In genomic region chr9:3441197-3441816, GRCh38 we compare ENCODE assay signal across 8 cellular contexts.
DNase-seq lines count a peak whose midpoint lies in the region; ATAC-seq and TF ChIP-seq lines count a peak whose summit lies in the region.

No MANE protein-coding gene starts in this region.

- in situ Hi-C loops in gastrocnemius medialis (cut with MboI; ENCODE audit: low sequenced_read_pairs in 4 of 4): loop anchor here in 1 of 4 donors (25.0 kb wide), 1 partner anchor 204 kb away; no protein-coding TSS in a partner anchor

- no peak for TF ChIP-seq POLR2A in gastrocnemius medialis (IDR thresholded peaks at IDR 0.05)
- no peak for TF ChIP-seq POLR2A in prostate gland (IDR thresholded peaks at IDR 0.05)

- DNase-seq in CD8-positive, alpha-beta memory T cell: peak; percentile 4 to 55 (median 30)
- peak; percentile 69 for DNase-seq in NCI-H748 (lab: John Stamatoyannopoulos, UW; ENCODE audit: unreplicated experiment)
- DNase-seq in activated T-cell treated with anti-CD3 and anti-CD28 coated beads for 4 hours: peak; percentile 14
- DNase-seq in foreskin keratinocyte: peak; percentile 16 to 46
- DNase-seq in gastrocnemius medialis: peak in 1 of 2 donors; percentile 17
- DNase-seq in prostate gland (ENCODE audit: low spot score): no peak

- no peaks in the 10 kb centered on the region for H3K9me3 Mint-ChIP-seq in CD8-positive, alpha-beta memory T cell

- ATAC-seq in GM19043 (IDR thresholded peaks at IDR 0.05; ENCODE audit: low read depth, unreplicated experiment): peak; percentile 89
- peak; percentile 98 for ATAC-seq in HG03159 (IDR thresholded peaks at IDR 0.05; ENCODE audit: unreplicated experiment)
- ATAC-seq in foreskin keratinocyte: peak; percentile 91
- ATAC-seq in gastrocnemius medialis: peak in 1 of 2 donors; percentile 61

- H3K27ac ChIP-seq in CD8-positive, alpha-beta memory T cell (ENCODE audit: low read depth, low read length): no peak overlapping the region
- H3K27ac ChIP-seq in foreskin keratinocyte: no peak overlapping the region
- no peak overlapping the region for H3K27ac ChIP-seq in gastrocnemius medialis
- no peak overlapping the region for H3K27ac ChIP-seq in prostate gland

- H3K36me3 ChIP-seq in CD8-positive, alpha-beta memory T cell (ENCODE audit: insufficient read depth, low read length): no peaks in the 10 kb centered on the region
- H3K36me3 ChIP-seq in gastrocnemius medialis: no peaks in the 10 kb centered on the region
- no peaks in the 10 kb centered on the region for H3K36me3 ChIP-seq in prostate gland

- no peaks in the 10 kb centered on the region for H3K9me3 ChIP-seq in CD8-positive, alpha-beta memory T cell (ENCODE audit: low read length)
- H3K9me3 ChIP-seq in gastrocnemius medialis: no peaks in the 10 kb centered on the region
- no peaks in the 10 kb centered on the region for H3K9me3 ChIP-seq in prostate gland

- peaks cover 3 to 7% (median 6%) of the 10 kb centered on the region in 3 donors for H3K36me3 Mint-ChIP-seq in CD8-positive, alpha-beta memory T cell

- POLR2A ChIA-PET in CD8-positive, alpha-beta memory T cell (lab: Charles Lee): interaction anchor here (0.8 kb wide), 1 partner anchor 24 kb away, joined by 3 read pairs; no protein-coding TSS in a partner anchor

- CTCF ChIA-PET in CD8-positive, alpha-beta memory T cell (lab: Charles Lee): interaction anchor here (0.7 to 2.0 kb wide), 14 partner anchors 8 to 1583 kb away, joined by 3 to 10 read pairs (median 4); no protein-coding TSS in a partner anchor

- H3K4me1 Mint-ChIP-seq in CD8-positive, alpha-beta memory T cell: peaks cover 5 to 13% (median 5%) of the 10 kb centered on the region in 3 donors

- intact Hi-C loops in gastrocnemius medialis (cut with DNase I; ENCODE audit: low total_unique reads): loop anchor here (2.0 to 5.0 kb wide), 2 partner anchors 94 to 201 kb away; no protein-coding TSS in a partner anchor
- intact Hi-C loops in prostate gland (cut with DNase I): no loop called here

- no peaks in the 10 kb centered on the region for H3K27me3 ChIP-seq in CD8-positive, alpha-beta memory T cell (ENCODE audit: insufficient read depth, low read length, poor library complexity, severe bottlenecking)
- H3K27me3 ChIP-seq in foreskin keratinocyte (no peaks in the 10 kb centered on the region), gastrocnemius medialis (no peaks in the 10 kb centered on the region), prostate gland (replicated peaks; ENCODE audit: insufficient read depth) (no peaks in the 10 kb centered on the region)

- H3K4me1 ChIP-seq in CD8-positive, alpha-beta memory T cell (ENCODE audit: insufficient read depth, low read length): no peaks in the 10 kb centered on the region
- H3K4me1 ChIP-seq in foreskin keratinocyte: no peaks in the 10 kb centered on the region
- H3K4me1 ChIP-seq in gastrocnemius medialis: peaks cover 6 to 9% of the 10 kb centered on the region in 2 donors
- no peaks in the 10 kb centered on the region for H3K4me1 ChIP-seq in prostate gland (replicated peaks)

- no peak overlapping the region for H3K4me3 Mint-ChIP-seq in CD8-positive, alpha-beta memory T cell

- no peak overlapping the region for H3K27ac Mint-ChIP-seq in CD8-positive, alpha-beta memory T cell

- TF ChIP-seq CTCF in foreskin keratinocyte (conservative IDR thresholded peaks at IDR 0.05) (peak; percentile 75), gastrocnemius medialis (IDR thresholded peaks at IDR 0.05 in 4 of 5, conservative IDR thresholded peaks at IDR 0.05 in 1 of 5) (peak in 4 of 5 experiments; percentile 15 to 45 (median 38)), prostate gland (IDR thresholded peaks at IDR 0.05) (peak in 2 of 4 experiments; percentile 37 to 51)

- 83% methylated on average over 7 of the region's 7 CpGs for WGBS in prostate gland

- H3K4me3 ChIP-seq in CD8-positive, alpha-beta memory T cell (ENCODE audit: low read length): no peak overlapping the region
- H3K4me3 ChIP-seq in gastrocnemius medialis: no peak overlapping the region
- no peak overlapping the region for H3K4me3 ChIP-seq in prostate gland

- H3K27me3 Mint-ChIP-seq in CD8-positive, alpha-beta memory T cell: no peaks in the 10 kb centered on the region
